Comparison of ENCODE assay signal across 8 cellular contexts in the genomic region with DNA sequence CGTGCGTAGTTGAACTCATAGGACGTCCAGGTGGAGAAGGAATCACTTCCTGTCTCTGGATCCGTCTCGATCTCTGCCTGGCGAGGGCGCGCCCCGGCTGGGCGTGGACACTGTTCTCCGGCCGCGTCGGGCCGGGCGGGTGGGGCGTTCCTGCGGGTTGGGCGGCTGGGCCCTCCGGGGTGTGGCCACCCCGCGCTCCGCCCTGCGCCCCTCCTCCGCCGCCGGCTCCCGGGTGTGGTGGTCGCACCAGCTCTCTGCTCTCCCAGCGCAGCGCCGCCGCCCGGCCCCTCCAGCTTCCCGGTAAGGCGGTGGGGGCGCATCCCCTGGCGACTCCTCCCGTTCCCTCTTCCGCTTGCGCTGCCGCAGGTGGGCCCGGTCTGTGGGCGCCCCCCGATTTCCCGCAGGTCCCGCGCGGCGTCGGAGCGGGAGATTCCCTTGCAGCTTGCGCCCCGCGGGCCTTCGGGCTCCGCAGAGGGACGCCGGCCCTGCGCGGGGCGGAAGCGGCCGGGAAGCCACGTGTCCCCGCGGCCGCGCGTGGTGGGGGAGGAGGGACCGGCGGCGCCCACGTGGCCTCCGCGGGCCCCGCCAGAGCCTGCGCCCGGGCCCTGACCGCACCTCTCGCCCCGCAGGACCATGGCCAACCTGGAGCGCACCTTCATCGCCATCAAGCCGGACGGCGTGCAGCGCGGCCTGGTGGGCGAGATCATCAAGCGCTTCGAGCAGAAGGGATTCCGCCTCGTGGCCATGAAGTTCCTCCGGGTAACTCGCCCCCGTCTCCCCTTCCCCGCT. TPM values are rescaled to one million over a fixed set of nuclear protein-coding genes. Genes with fewer than 3 reads are reported as not detected.
DNase-seq lines count a peak whose midpoint lies in the region; ATAC-seq and TF ChIP-seq lines count a peak whose summit lies in the region.

NME2 (plus strand) TSS at position 214 of the 789 bp plus-strand sequence; CDS start at position 634, 420 bp downstream.

- peak within 1 kb of the TSS; percentile 90 for H3K27ac Mint-ChIP-seq in activated T-helper 2 cell treated with anti-CD3 and anti-CD28 coated beads, Interferon-gamma antibody, Interleukin-2, Interleukin-4, amounts not matched to agents 10 μg/mL and 5 μg/mL and 100 μg/mL, durations not matched to agents 14 hours and 24 hours and 36 hours
- peak within 1 kb of the TSS; percentile 93 to 94 for H3K27ac Mint-ChIP-seq in natural killer cell treated with Interleukin-12 subunit alpha and Interleukin-12 subunit beta and Interleukin-15 and Interleukin-18, amount 100 ng/mL, for 72 hours
- peak within 1 kb of the TSS; percentile 97 for H3K27ac Mint-ChIP-seq in stimulated activated naive CD8-positive, alpha-beta T cell treated with anti-CD3 and anti-CD28 coated beads, Interleukin-15, Interleukin-2, amounts not matched to agents 100 ng/mL and 50 ng/mL, for 24 hours

- no peaks in the 10 kb centered on the region for H3K9me3 ChIP-seq in HUES48 (ENCODE audit: control insufficient read depth, insufficient read depth, low read length)

- peak; percentile 85 for ATAC-seq in GM21390 (IDR thresholded peaks at IDR 0.05; ENCODE audit: unreplicated experiment)
- peak; percentile 94 to 96 for ATAC-seq in natural killer cell treated with Interleukin-12 subunit alpha and Interleukin-12 subunit beta and Interleukin-15 and Interleukin-18, amount 100 ng/mL, for 72 hours

- H3K4me1 Mint-ChIP-seq in activated T-helper 2 cell treated with anti-CD3 and anti-CD28 coated beads, Interferon-gamma antibody, Interleukin-2, Interleukin-4, amounts not matched to agents 10 μg/mL and 5 μg/mL and 100 μg/mL, durations not matched to agents 14 hours and 24 hours and 36 hours (ENCODE audit: low read depth), result peaks cover 26% of the 10 kb centered on the region
- H3K4me1 Mint-ChIP-seq in natural killer cell treated with Interleukin-12 subunit alpha and Interleukin-12 subunit beta and Interleukin-15 and Interleukin-18, amount 100 ng/mL, for 72 hours (ENCODE audit: low read depth in 2 of 2), result peaks cover 18 to 30% of the 10 kb centered on the region in 2 donors
- H3K4me1 Mint-ChIP-seq in stimulated activated naive CD8-positive, alpha-beta T cell treated with anti-CD3 and anti-CD28 coated beads, Interleukin-15, Interleukin-2, amounts not matched to agents 100 ng/mL and 50 ng/mL, for 24 hours (ENCODE audit: low read depth), result peaks cover 45% of the 10 kb centered on the region

- H3K36me3 Mint-ChIP-seq in activated T-helper 2 cell treated with anti-CD3 and anti-CD28 coated beads, Interferon-gamma antibody, Interleukin-2, Interleukin-4, amounts not matched to agents 10 μg/mL and 5 μg/mL and 100 μg/mL, durations not matched to agents 14 hours and 24 hours and 36 hours (ENCODE audit: low read depth), result peaks cover 84% of the 10 kb centered on the region
- H3K36me3 Mint-ChIP-seq in natural killer cell treated with Interleukin-12 subunit alpha and Interleukin-12 subunit beta and Interleukin-15 and Interleukin-18, amount 100 ng/mL, for 72 hours, result peaks cover 27% of the 10 kb centered on the region
- peaks cover 62% of the 10 kb centered on the region for H3K36me3 Mint-ChIP-seq in stimulated activated naive CD8-positive, alpha-beta T cell treated with anti-CD3 and anti-CD28 coated beads, Interleukin-15, Interleukin-2, amounts not matched to agents 100 ng/mL and 50 ng/mL, for 24 hours (ENCODE audit: low read depth)

- H3K27ac ChIP-seq in HUES48 (ENCODE audit: low read depth, low read length), result peak within 1 kb of the TSS; percentile 73

- H3K4me3 ChIP-seq in HUES48 (ENCODE audit: low read depth, low read length) (peak within 1 kb of the TSS; percentile 70), fibroblast of pulmonary artery (replicated peaks; ENCODE audit: low read depth, low read length) (peak within 1 kb of the TSS; percentile 86)

- H3K27me3 Mint-ChIP-seq in activated T-helper 2 cell treated with anti-CD3 and anti-CD28 coated beads, Interferon-gamma antibody, Interleukin-2, Interleukin-4, amounts not matched to agents 10 μg/mL and 5 μg/mL and 100 μg/mL, durations not matched to agents 14 hours and 24 hours and 36 hours (ENCODE audit: low read depth), result no peaks in the 10 kb centered on the region
- H3K27me3 Mint-ChIP-seq in natural killer cell treated with Interleukin-12 subunit alpha and Interleukin-12 subunit beta and Interleukin-15 and Interleukin-18, amount 100 ng/mL, for 72 hours, result no peaks in the 10 kb centered on the region
- no peaks in the 10 kb centered on the region for H3K27me3 Mint-ChIP-seq in stimulated activated naive CD8-positive, alpha-beta T cell treated with anti-CD3 and anti-CD28 coated beads, Interleukin-15, Interleukin-2, amounts not matched to agents 100 ng/mL and 50 ng/mL, for 24 hours

- peak within 1 kb of the TSS; percentile 89 for H3K4me3 Mint-ChIP-seq in activated T-helper 2 cell treated with anti-CD3 and anti-CD28 coated beads, Interferon-gamma antibody, Interleukin-2, Interleukin-4, amounts not matched to agents 10 μg/mL and 5 μg/mL and 100 μg/mL, durations not matched to agents 14 hours and 24 hours and 36 hours (ENCODE audit: low read depth)
- H3K4me3 Mint-ChIP-seq in natural killer cell treated with Interleukin-12 subunit alpha and Interleukin-12 subunit beta and Interleukin-15 and Interleukin-18, amount 100 ng/mL, for 72 hours, result peak within 1 kb of the TSS; percentile 99
- H3K4me3 Mint-ChIP-seq in stimulated activated naive CD8-positive, alpha-beta T cell treated with anti-CD3 and anti-CD28 coated beads, Interleukin-15, Interleukin-2, amounts not matched to agents 100 ng/mL and 50 ng/mL, for 24 hours, result peak within 1 kb of the TSS; percentile 95

- H3K4me1 ChIP-seq in HUES48 (ENCODE audit: control insufficient read depth, insufficient read depth, low read length), result peaks cover 6% of the 10 kb centered on the region; the same call in 1 of the 2 replicates

- peak within 1 kb of the TSS; percentile 95 for H3K9ac ChIP-seq in HUES48 (ENCODE audit: low read depth, low read length)

- no peaks in the 10 kb centered on the region for H3K9me3 Mint-ChIP-seq in activated T-helper 2 cell treated with anti-CD3 and anti-CD28 coated beads, Interferon-gamma antibody, Interleukin-2, Interleukin-4, amounts not matched to agents 10 μg/mL and 5 μg/mL and 100 μg/mL, durations not matched to agents 14 hours and 24 hours and 36 hours
- no peaks in the 10 kb centered on the region for H3K9me3 Mint-ChIP-seq in natural killer cell treated with Interleukin-12 subunit alpha and Interleukin-12 subunit beta and Interleukin-15 and Interleukin-18, amount 100 ng/mL, for 72 hours
- H3K9me3 Mint-ChIP-seq in stimulated activated naive CD8-positive, alpha-beta T cell treated with anti-CD3 and anti-CD28 coated beads, Interleukin-15, Interleukin-2, amounts not matched to agents 100 ng/mL and 50 ng/mL, for 24 hours, result no peaks in the 10 kb centered on the region

- intact Hi-C loops in activated T-helper 2 cell treated with anti-CD3 and anti-CD28 coated beads, Interferon-gamma antibody, Interleukin-2, Interleukin-4, amounts not matched to agents 10 μg/mL and 5 μg/mL and 100 μg/mL, durations not matched to agents 14 hours and 24 hours and 36 hours (cut with micrococcal nuclease), result loop anchor here (1.0 to 5.0 kb wide), 5 partner anchors 13 to 299 kb away; partner anchors contain the start of genes MBTD1, NME1, SPAG9 and TOB1

- no peak for TF ChIP-seq CTCF in fibroblast of pulmonary artery (IDR thresholded peaks at IDR 0.05; ENCODE audit: low read length, missing control alignments)

- H3K27me3 ChIP-seq in HUES48 (ENCODE audit: control insufficient read depth, insufficient read depth, low read length), result no peaks in the 10 kb centered on the region

- H3K36me3 ChIP-seq in HUES48 (ENCODE audit: control insufficient read depth, insufficient read depth, low read length), result peaks cover 59% of the 10 kb centered on the region

- DNase-seq in DMS153 (lab: John Stamatoyannopoulos, UW) (peak; percentile 42), RKO (ENCODE audit: low spot score) (peak; percentile 89), fibroblast of pulmonary artery (ENCODE audit: low read depth) (peak; percentile 80)
- peak; percentile 68 for DNase-seq in activated T-helper 2 cell treated with anti-CD3 and anti-CD28 coated beads, Interferon-gamma antibody, Interleukin-2, Interleukin-4, amounts not matched to agents 10 μg/mL and 5 μg/mL and 100 μg/mL, durations not matched to agents 14 hours and 24 hours and 36 hours (ENCODE audit: low spot score)
- peak; percentile 89 for DNase-seq in natural killer cell treated with Interleukin-12 subunit alpha and Interleukin-12 subunit beta and Interleukin-15 and Interleukin-18, amount 100 ng/mL, for 72 hours (ENCODE audit: low spot score)

RNA-seq across cellular contexts. Expression of gene NME2, which starts in this region (rescaled TPM):
- 708 and 735 TPM in 2 replicates for total RNA-seq in activated T-helper 2 cell treated with anti-CD3 and anti-CD28 coated beads, Interferon-gamma antibody, Interleukin-2, Interleukin-4, amounts not matched to agents 10 μg/mL and 5 μg/mL and 100 μg/mL, durations not matched to agents 14 hours and 24 hours and 36 hours
- 100 to 1,000 TPM; 401 to 499 TPM for total RNA-seq in natural killer cell treated with Interleukin-12 subunit alpha and Interleukin-12 subunit beta and Interleukin-15 and Interleukin-18, amount 100 ng/mL, for 72 hours

Comparison
In these comparisons a context has a peak if more than half of its experiments do, and no peak if none do; other contexts are left out.
1. Peak in every context shown above with its lines: DNase-seq, ATAC-seq, H3K4me3 ChIP-seq and H3K27ac ChIP-seq.